ENCODE assay signal across 10 cellular contexts in the genomic region with DNA sequence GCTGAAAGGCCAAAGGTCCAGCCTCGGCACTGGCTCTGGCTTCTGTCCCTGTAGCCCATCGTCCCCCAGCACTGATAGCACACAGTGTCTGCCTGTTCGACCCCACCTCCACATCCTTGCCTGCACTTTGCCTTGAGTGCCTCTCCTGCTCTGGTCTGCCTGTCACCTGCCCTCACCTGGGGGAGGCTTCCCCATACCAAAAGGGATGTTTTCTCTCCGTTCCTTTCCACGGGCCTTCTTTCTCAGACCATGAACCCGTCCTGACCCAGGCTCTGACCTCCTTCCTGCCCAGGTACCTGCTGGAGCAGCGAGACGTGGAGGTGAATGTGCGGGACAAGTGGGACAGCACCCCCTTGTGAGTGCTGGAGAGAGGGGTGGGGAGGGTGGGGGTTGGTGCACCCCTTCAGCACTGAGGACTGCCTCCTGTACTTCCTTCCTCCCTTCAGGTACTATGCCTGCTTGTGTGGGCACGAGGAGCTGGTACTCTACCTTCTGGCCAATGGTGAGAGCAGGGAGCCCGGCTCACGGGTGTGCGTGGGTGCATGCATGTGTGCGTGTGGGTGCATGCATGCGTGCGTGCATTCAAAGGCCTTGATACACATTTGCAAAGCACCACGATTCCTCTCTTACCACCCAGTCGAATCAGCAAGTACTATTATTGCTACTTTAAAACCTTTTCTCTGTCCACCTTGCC. TPM values are rescaled to one million over a fixed set of nuclear protein-coding genes. Genes with fewer than 3 reads are reported as not detected.
A peak's percentile ranks its signal among the peaks of the same experiment; 100 is the strongest.
DNase-seq lines count a peak whose midpoint lies in the region; ATAC-seq, FAIRE-seq and TF ChIP-seq lines count a peak whose summit lies in the region.
"Had no signal": no experiment of that assay in that cellular context is flagged by ENCODE, and none has a peak within 500 bp of the region (broad histone marks: within the 10 kb centered on the region; RNA-seq: fewer than 3 reads in every experiment).

No MANE protein-coding gene starts in this region.

- no peak for TF ChIP-seq POLR2A in sigmoid colon (IDR thresholded peaks at IDR 0.05)

- H3K27me3 Mint-ChIP-seq in GM23338 (ENCODE audit: insufficient read depth, low read depth, poor library complexity): peaks cover 12% of the 10 kb centered on the region
- no peaks in the 10 kb centered on the region for H3K27me3 Mint-ChIP-seq in activated CD8-positive, alpha-beta T cell treated with anti-CD3 and anti-CD28 coated beads, Interleukin-2, amount 10 ng/mL, durations not matched to agents 7 days and 5 days (ENCODE audit: low read depth)

- no peaks in the 10 kb centered on the region for H3K79me2 ChIP-seq in GM23338 (replicated peaks; ENCODE audit: insufficient read depth)

- DNase-seq in GM23338 (ENCODE audit: low spot score) (no peak), left ventricle myocardium inferior (peak; percentile 12), sigmoid colon (peak; percentile 48), DMS153 treated with DMSO at 0.1 percent for 48 hours (lab: John Stamatoyannopoulos, UW; ENCODE audit: unreplicated experiment) (no peak), urothelium cell line (ENCODE audit: low spot score) (no peak), HAP-1 (ENCODE audit: low spot score in 2 of 2) (no peak), GM13977 (ENCODE audit: low spot score) (no peak)
- DNase-seq in activated CD8-positive, alpha-beta T cell treated with anti-CD3 and anti-CD28 coated beads, Interleukin-2, amount 10 ng/mL, durations not matched to agents 7 days and 5 days: no peak

- WGBS in sigmoid colon, 2 donors: 81 to 83% methylated on average over 18 of the region's 18 CpGs

- no peaks in the 10 kb centered on the region for H3K9me3 ChIP-seq in left ventricle myocardium inferior (replicated peaks)
- no peaks in the 10 kb centered on the region for H3K9me3 ChIP-seq in sigmoid colon
- H3K9me3 ChIP-seq in HAP-1: no peaks in the 10 kb centered on the region
- H3K9me3 ChIP-seq: SJSA1 had no signal

- H3K4me3 ChIP-seq in GM23338 (peak overlapping the region; percentile 83), left ventricle myocardium inferior (peak overlapping the region; percentile 100), sigmoid colon (peak overlapping the region; percentile 81 to 100 (median 90)), HAP-1 (no peak overlapping the region)

- POLR2A ChIA-PET in activated CD8-positive, alpha-beta T cell treated with anti-CD3 and anti-CD28 coated beads, Interleukin-2, amount 10 ng/mL, durations not matched to agents 7 days and 5 days (lab: Charles Lee): no interaction called here

- H3K9me2 ChIP-seq in GM23338 (ENCODE audit: insufficient read depth): no peaks in the 10 kb centered on the region

- H3K36me3 Mint-ChIP-seq in GM23338 (ENCODE audit: low read depth): no peaks in the 10 kb centered on the region; the same call in 2 of the 3 replicates
- H3K36me3 Mint-ChIP-seq in activated CD8-positive, alpha-beta T cell treated with anti-CD3 and anti-CD28 coated beads, Interleukin-2, amount 10 ng/mL, durations not matched to agents 7 days and 5 days (ENCODE audit: low read depth): no peaks in the 10 kb centered on the region

- no peaks in the 10 kb centered on the region for H3K36me3 ChIP-seq in GM23338 (ENCODE audit: insufficient read depth)
- H3K36me3 ChIP-seq in left ventricle myocardium inferior: peaks cover 42% of the 10 kb centered on the region
- H3K36me3 ChIP-seq in sigmoid colon: peaks cover 9 to 46% (median 18%) of the 10 kb centered on the region in 4 donors
- no peaks in the 10 kb centered on the region for H3K36me3 ChIP-seq in HAP-1 (replicated peaks)

- H3F3A ChIP-seq in GM23338 (replicated peaks; ENCODE audit: low read depth): no peaks in the 10 kb centered on the region

- intact Hi-C loops in left ventricle myocardium inferior (cut with micrococcal nuclease) (no loop called here), sigmoid colon (cut with DNase I) (loop anchor here (5.0 kb wide), 3 partner anchors 77 to 378 kb away; partner anchors contain the start of genes MCM2, MGLL and SEC61A1)

- peak overlapping the region; percentile 91 for H3K4me2 ChIP-seq in GM23338

- ATAC-seq in GM23338: no peak; the same call in 2 of the 3 replicates
- no peak for ATAC-seq in activated CD8-positive, alpha-beta T cell treated with anti-CD3 and anti-CD28 coated beads, Interleukin-2, amount 10 ng/mL, durations not matched to agents 7 days and 5 days

- H3K9me3 Mint-ChIP-seq in GM23338: peaks cover 5% of the 10 kb centered on the region; the same call in 2 of the 3 replicates
- no peaks in the 10 kb centered on the region for H3K9me3 Mint-ChIP-seq in activated CD8-positive, alpha-beta T cell treated with anti-CD3 and anti-CD28 coated beads, Interleukin-2, amount 10 ng/mL, durations not matched to agents 7 days and 5 days (ENCODE audit: insufficient read depth)

- H3K4me3 Mint-ChIP-seq in GM23338: peak overlapping the region; percentile 87
- peak overlapping the region; percentile 83 for H3K4me3 Mint-ChIP-seq in activated CD8-positive, alpha-beta T cell treated with anti-CD3 and anti-CD28 coated beads, Interleukin-2, amount 10 ng/mL, durations not matched to agents 7 days and 5 days

- TF ChIP-seq CTCF in GM23338 (conservative IDR thresholded peaks at IDR 0.05; ENCODE audit: low read depth in 2 of 2): peak in 1 of 2 experiments; percentile 22; a peak in 1 of 4 replicates
- no peak for TF ChIP-seq CTCF in left ventricle myocardium inferior (IDR thresholded peaks at IDR 0.05; ENCODE audit: borderline replicate concordance)
- TF ChIP-seq CTCF in sigmoid colon (IDR thresholded peaks at IDR 0.05): no peak
- TF ChIP-seq CTCF in GM13977 (IDR thresholded peaks at IDR 0.05; ENCODE audit: extremely low read depth, insufficient read depth, missing control alignments): no peak

- peaks cover 17% of the 10 kb centered on the region for H3K4me1 Mint-ChIP-seq in GM23338
- H3K4me1 Mint-ChIP-seq in activated CD8-positive, alpha-beta T cell treated with anti-CD3 and anti-CD28 coated beads, Interleukin-2, amount 10 ng/mL, durations not matched to agents 7 days and 5 days (ENCODE audit: low read depth): peaks cover 29% of the 10 kb centered on the region

- no peak for FAIRE-seq in urothelium cell line (lab: Jason Lieb, UNC)
- FAIRE-seq: GM12892 had no signal

- no peak overlapping the region for H3K27ac ChIP-seq in GM23338 (ENCODE audit: low read depth)
- H3K27ac ChIP-seq in left ventricle myocardium inferior (replicated peaks): peak overlapping the region; percentile 95
- H3K27ac ChIP-seq in sigmoid colon: peak overlapping the region; percentile 89 to 93 (median 92)
- H3K27ac ChIP-seq: SJSA1 had no signal

- no peak overlapping the region for H3K27ac Mint-ChIP-seq in GM23338
- peak overlapping the region; percentile 85 for H3K27ac Mint-ChIP-seq in activated CD8-positive, alpha-beta T cell treated with anti-CD3 and anti-CD28 coated beads, Interleukin-2, amount 10 ng/mL, durations not matched to agents 7 days and 5 days

- peaks cover 5% of the 10 kb centered on the region; the same call in 1 of the 2 replicates for H3K4me1 ChIP-seq in GM23338 (ENCODE audit: insufficient read depth)
- peaks cover 69% of the 10 kb centered on the region for H3K4me1 ChIP-seq in left ventricle myocardium inferior
- peaks cover 0 to 34% (median 27%) of the 10 kb centered on the region in 4 donors for H3K4me1 ChIP-seq in sigmoid colon
- no peaks in the 10 kb centered on the region for H3K4me1 ChIP-seq in HAP-1

- H4K20me1 ChIP-seq in GM23338 (replicated peaks; ENCODE audit: insufficient read depth): no peaks in the 10 kb centered on the region

- H3K27me3 ChIP-seq in GM23338 (ENCODE audit: insufficient read depth) (no peaks in the 10 kb centered on the region), left ventricle myocardium inferior (ENCODE audit: low read depth) (no peaks in the 10 kb centered on the region), sigmoid colon (no peaks in the 10 kb centered on the region), HAP-1 (ENCODE audit: low read depth) (no peaks in the 10 kb centered on the region)
- H3K27me3 ChIP-seq: SJSA1 had no signal

- no peak for TF ChIP-seq EP300 in sigmoid colon (IDR thresholded peaks at IDR 0.05)

- CTCF ChIA-PET in activated CD8-positive, alpha-beta T cell treated with anti-CD3 and anti-CD28 coated beads, Interleukin-2, amount 10 ng/mL, durations not matched to agents 7 days and 5 days (lab: Charles Lee): interaction anchor here (1.4 kb wide), 1 partner anchor 17 kb away, joined by 3 read pairs; no protein-coding TSS in a partner anchor

- in situ Hi-C loops in HAP-1 (cut with MboI; ENCODE audit: low sequenced_read_pairs): no loop called here
- in situ Hi-C loops in GM13977 (cut with MboI; ENCODE audit: low pct_unique_long_range_greater_than_20kb, low sequenced_read_pairs, unreplicated experiment): no loop called here

- H2AFZ ChIP-seq in GM23338: no peak overlapping the region

RNA-seq across cellular contexts. Expression of gene ABTB1, which starts 1.5 kb away (rescaled TPM):
- 5.0 and 5.7 TPM in 2 replicates for total RNA-seq in GM23338 (2014; rRNA removed; shearing (Covaris generic))
- polyA plus RNA-seq in GM23338 (2016; fragmentation: Nextera tagmentation; extraction: Ambion mirVana) (3.7 TPM in 2 replicates), sigmoid colon (10 to 100 TPM; 18.0 to 36.5 (median 24.6) TPM)
- 10 to 100 TPM; 15.6 to 16.5 TPM for total RNA-seq in activated CD8-positive, alpha-beta T cell treated with anti-CD3 and anti-CD28 coated beads, Interleukin-2, amount 10 ng/mL, durations not matched to agents 7 days and 5 days
- total RNA-seq in left ventricle myocardium inferior (29.9 TPM), sigmoid colon (10 to 100 TPM; 33.5 to 75.3 (median 49.1) TPM)

RNA-seq across cellular contexts. Expression of gene PODXL2, which starts 45.3 kb away (rescaled TPM):
- total RNA-seq in GM23338 (2014; rRNA removed; shearing (Covaris generic)): 51.0 and 57.6 TPM in 2 replicates
- 18.4 and 19.1 TPM in 2 replicates for polyA plus RNA-seq in GM23338 (2016; fragmentation: Nextera tagmentation; extraction: Ambion mirVana)
- total RNA-seq in activated CD8-positive, alpha-beta T cell treated with anti-CD3 and anti-CD28 coated beads, Interleukin-2, amount 10 ng/mL, durations not matched to agents 7 days and 5 days: 1 to 10 TPM; 1.3 to 1.7 TPM
- 1.7 TPM for total RNA-seq in left ventricle myocardium inferior
- total RNA-seq in sigmoid colon: 1 to 10 TPM; 2.0 to 4.3 (median 2.4) TPM
- polyA plus RNA-seq in sigmoid colon: 10 to 100 TPM in 1 of 3 donors, 1 to 10 TPM in 2; 2.5 to 16.7 (median 3.0) TPM

Comparison
In these comparisons a context has a peak if more than half of its experiments do, and no peak if none do; other contexts are left out.
1. DNase-seq: peak in left ventricle myocardium inferior (single experiment) and sigmoid colon (single experiment); none in GM23338 (single experiment), activated CD8-positive, alpha-beta T cell treated with anti-CD3 and anti-CD28 coated beads, Interleukin-2, amount 10 ng/mL, durations not matched to agents 7 days and 5 days (single experiment), DMS153 treated with DMSO at 0.1 percent for 48 hours (single experiment), urothelium cell line (single experiment), HAP-1 (0 of 2) and GM13977 (single experiment).